33 cellular contexts compared by ENCODE assay signal in genomic region chr5:145931718-145932117, GRCh38. TPM values are rescaled to one million over a fixed set of nuclear protein-coding genes. Genes with fewer than 3 reads are reported as not detected.
"Had no signal": no experiment of that assay in that cellular context is flagged by ENCODE, and none has a peak within 500 bp of the region (broad histone marks: within the 10 kb centered on the region; RNA-seq: fewer than 3 reads in every experiment).

No MANE protein-coding gene starts in this region.

- H3K27me3 ChIP-seq: pancreas, sigmoid colon, uterus had no signal

- ATAC-seq: activated naive CD8-positive, alpha-beta T cell treated with anti-CD3 and anti-CD28 coated beads, Interleukin-2, amount 50 U/mL, for 24 hours; left colon; pancreas; stimulated activated memory B cell treated with anti-CD40 and anti-IgM and Interleukin-4, amounts not matched to agents 10 μg/mL and 1 μg/mL and 100 μg/mL, for 72 hours; stimulated activated naive CD8-positive, alpha-beta T cell treated with anti-CD3 and anti-CD28 coated beads, Interleukin-15, amount 100 ng/mL, for 72 hours had no signal

- H3K9me3 Mint-ChIP-seq: activated CD4-positive, alpha-beta memory T cell treated with anti-CD3 and anti-CD28 coated beads, Interleukin-2, amount 10 ng/mL, durations not matched to agents 7 days and 5 days; activated CD4-positive, alpha-beta T cell treated with anti-CD3 and anti-CD28 coated beads, Interleukin-2, amount 10 ng/mL, durations not matched to agents 7 days and 5 days; activated naive CD8-positive, alpha-beta T cell treated with anti-CD3 and anti-CD28 coated beads, Interleukin-2, amount 50 U/mL, for 24 hours; activated T-helper 2 cell treated with anti-CD3 and anti-CD28 coated beads, Interferon-gamma antibody, Interleukin-2, Interleukin-4, amounts not matched to agents 10 μg/mL and 5 μg/mL and 100 μg/mL, durations not matched to agents 14 hours and 24 hours and 36 hours; mesothelial cell of epicardium; stimulated activated memory B cell treated with anti-CD40 and anti-IgM and Interleukin-4, amounts not matched to agents 10 μg/mL and 1 μg/mL and 100 μg/mL, for 72 hours; stimulated activated naive CD8-positive, alpha-beta T cell treated with anti-CD3 and anti-CD28 coated beads, Interleukin-15, amount 100 ng/mL, for 72 hours; type B pancreatic cell had no signal

- H3K36me3 Mint-ChIP-seq: activated naive CD4-positive, alpha-beta T cell treated with anti-CD3 and anti-CD28 coated beads, Interleukin-2, amount 50 U/mL, for 24 hours; mesothelial cell of epicardium; naive B cell; stimulated activated memory B cell treated with anti-CD40 and anti-IgM and Interleukin-4, amounts not matched to agents 10 μg/mL and 1 μg/mL and 100 μg/mL, for 72 hours; type B pancreatic cell had no signal

- H3K4me1 Mint-ChIP-seq: naive B cell had no signal

- H3K27ac Mint-ChIP-seq: activated CD4-positive, alpha-beta memory T cell treated with anti-CD3 and anti-CD28 coated beads, Interleukin-2, amount 10 ng/mL, durations not matched to agents 7 days and 5 days; activated CD4-positive, alpha-beta T cell treated with anti-CD3 and anti-CD28 coated beads, Interleukin-2, amount 10 ng/mL, durations not matched to agents 7 days and 5 days; activated naive CD4-positive, alpha-beta T cell treated with anti-CD3 and anti-CD28 coated beads, Interleukin-2, amount 50 U/mL, for 24 hours; activated naive CD8-positive, alpha-beta T cell treated with anti-CD3 and anti-CD28 coated beads, Interleukin-2, amount 50 U/mL, for 24 hours; activated T-helper 2 cell treated with anti-CD3 and anti-CD28 coated beads, Interferon-gamma antibody, Interleukin-2, Interleukin-4, amounts not matched to agents 10 μg/mL and 5 μg/mL and 100 μg/mL, durations not matched to agents 14 hours and 24 hours and 36 hours; mesothelial cell of epicardium; naive B cell; nephron progenitor cell; stimulated activated memory B cell treated with anti-CD40 and anti-IgM and Interleukin-4, amounts not matched to agents 10 μg/mL and 1 μg/mL and 100 μg/mL, for 72 hours; stimulated activated naive CD8-positive, alpha-beta T cell treated with anti-CD3 and anti-CD28 coated beads, Interleukin-15, amount 100 ng/mL, for 72 hours; type B pancreatic cell had no signal

- H3K4me1 ChIP-seq: uterus had no signal

- H3K4me3 ChIP-seq: coronary artery, dorsolateral prefrontal cortex, pancreas, prostate gland, sigmoid colon, smooth muscle cell, uterus had no signal

- H3K4me3 Mint-ChIP-seq: activated CD4-positive, alpha-beta memory T cell treated with anti-CD3 and anti-CD28 coated beads, Interleukin-2, amount 10 ng/mL, durations not matched to agents 7 days and 5 days; activated CD4-positive, alpha-beta T cell treated with anti-CD3 and anti-CD28 coated beads, Interleukin-2, amount 10 ng/mL, durations not matched to agents 7 days and 5 days; activated naive CD4-positive, alpha-beta T cell treated with anti-CD3 and anti-CD28 coated beads, Interleukin-2, amount 50 U/mL, for 24 hours; activated naive CD8-positive, alpha-beta T cell treated with anti-CD3 and anti-CD28 coated beads, Interleukin-2, amount 50 U/mL, for 24 hours; mesothelial cell of epicardium; naive B cell; nephron progenitor cell; stimulated activated memory B cell treated with anti-CD40 and anti-IgM and Interleukin-4, amounts not matched to agents 10 μg/mL and 1 μg/mL and 100 μg/mL, for 72 hours; stimulated activated naive CD8-positive, alpha-beta T cell treated with anti-CD3 and anti-CD28 coated beads, Interleukin-15, amount 100 ng/mL, for 72 hours; type B pancreatic cell had no signal

- H3K9me3 ChIP-seq: pancreas, prostate gland, sigmoid colon, uterus had no signal

- H3K27me3 Mint-ChIP-seq: type B pancreatic cell had no signal

- H3K27ac ChIP-seq: coronary artery, dorsolateral prefrontal cortex, pancreas, prostate gland, sigmoid colon, uterus had no signal

- DNase-seq: activated CD4-positive, alpha-beta memory T cell treated with anti-CD3 and anti-CD28 coated beads, Interleukin-2, amount 10 ng/mL, durations not matched to agents 7 days and 5 days; activated CD4-positive, alpha-beta T cell treated with anti-CD3 and anti-CD28 coated beads, Interleukin-2, amount 10 ng/mL, durations not matched to agents 7 days and 5 days; activated CD4-positive, CD25-positive, alpha-beta regulatory T cell treated with anti-CD3 and anti-CD28 coated beads, Interleukin-2, amount 50 U/mL, for 72 hours; activated naive CD8-positive, alpha-beta T cell treated with anti-CD3 and anti-CD28 coated beads, Interleukin-2, amount 50 U/mL, for 24 hours; activated T-cell treated with anti-CD3 and anti-CD28 coated beads, Interleukin-2, amount 50 U/mL, for 48 hours; amygdala; dorsolateral prefrontal cortex; effector memory CD4-positive, alpha-beta T cell; head of caudate nucleus; hippocampal formation; kidney; left colon; naive B cell; nephron progenitor cell; pancreas; sigmoid colon; stimulated activated CD4-positive, alpha-beta T cell treated with anti-CD3 and anti-CD28 coated beads, Interleukin-1b, Interleukin-23, amount 100 ng/mL, for 48 hours; stimulated activated CD4-positive, alpha-beta T cell treated with anti-CD3 and anti-CD28 coated beads, Interleukin-4, amount 100 ng/mL, for 4 hours; stimulated activated CD8-positive, alpha-beta memory T cell treated with anti-CD3 and anti-CD28 coated beads, Interleukin-4, amount 100 ng/mL, for 48 hours; stimulated activated naive CD8-positive, alpha-beta T cell treated with anti-CD3 and anti-CD28 coated beads, Interleukin-15, amount 100 ng/mL, for 72 hours; substantia nigra; T1000; uterus had no signal

- H3K36me3 ChIP-seq: pancreas, prostate gland, sigmoid colon, uterus had no signal

- H3K4me2 ChIP-seq: smooth muscle cell had no signal

RNA-seq across cellular contexts. Expression of gene GRXCR2, which starts 58.9 kb away (rescaled TPM):
- total RNA-seq: activated CD4-positive, alpha-beta memory T cell treated with anti-CD3 and anti-CD28 coated beads, Interleukin-2, amount 10 ng/mL, durations not matched to agents 7 days and 5 days; activated CD4-positive, alpha-beta T cell treated with anti-CD3 and anti-CD28 coated beads, Interleukin-2, amount 10 ng/mL, durations not matched to agents 7 days and 5 days; activated T-helper 2 cell treated with anti-CD3 and anti-CD28 coated beads, Interferon-gamma antibody, Interleukin-2, Interleukin-4, amounts not matched to agents 10 μg/mL and 5 μg/mL and 100 μg/mL, durations not matched to agents 14 hours and 24 hours and 36 hours; fibroblast of lung; kidney; left colon; liver; mesothelial cell of epicardium; prostate gland; sigmoid colon; smooth muscle cell; uterus had no signal
- polyA plus RNA-seq: fibroblast of lung, liver, pancreas, sigmoid colon, smooth muscle cell had no signal
